10 cellular contexts compared by ENCODE assay signal in the genomic region with DNA sequence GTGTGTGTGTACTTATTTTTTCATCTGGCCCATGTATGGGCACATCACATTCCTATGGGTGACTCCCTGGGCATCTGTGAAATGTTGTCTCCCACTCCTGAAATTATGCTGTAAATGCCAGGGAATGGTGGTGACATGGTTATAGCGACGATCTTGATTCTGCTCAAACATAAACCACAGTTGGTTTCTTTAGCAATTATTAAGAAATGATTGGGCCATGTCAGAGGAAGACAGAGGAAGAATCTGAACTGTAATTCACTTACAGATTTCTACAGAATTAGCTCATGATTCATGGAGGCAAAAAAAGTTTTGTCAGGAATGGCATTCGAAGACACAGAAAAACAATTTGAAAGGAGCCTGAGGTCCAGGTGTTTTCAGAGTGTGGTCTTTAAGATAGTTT.
"Had no signal": no experiment of that assay in that cellular context is flagged by ENCODE, and none has a peak within 500 bp of the region (broad histone marks: within the 10 kb centered on the region; RNA-seq: fewer than 3 reads in every experiment).

No MANE protein-coding gene starts in this region.

- H3K27ac Mint-ChIP-seq: activated CD4-positive, alpha-beta memory T cell treated with anti-CD3 and anti-CD28 coated beads for 36 hours; neural progenitor cell had no signal

- DNase-seq: activated CD4-positive, alpha-beta memory T cell treated with anti-CD3 and anti-CD28 coated beads for 36 hours; activated naive CD4-positive, alpha-beta T cell treated with Interleukin-2 at 50 U/mL for 16 hours; central memory CD4-positive, alpha-beta T cell; cortex of kidney; effector memory CD4-positive, alpha-beta T cell; T-helper 2 cell had no signal

- H3K9me3 ChIP-seq: suprapubic skin had no signal

- H3K27ac ChIP-seq: neural progenitor cell had no signal

- H3K36me3 Mint-ChIP-seq: activated CD4-positive, alpha-beta memory T cell treated with anti-CD3 and anti-CD28 coated beads for 36 hours; neural progenitor cell had no signal

- H3K4me3 ChIP-seq: neural progenitor cell, skin epidermis, suprapubic skin had no signal

- H3K27me3 ChIP-seq: neural progenitor cell, suprapubic skin had no signal

- ATAC-seq: activated CD4-positive, CD25-positive, alpha-beta regulatory T cell treated with anti-CD3 and anti-CD28 coated beads, Interleukin-2, amount 50 U/mL, for 24 hours had no signal

- H3K27me3 Mint-ChIP-seq: activated CD4-positive, alpha-beta memory T cell treated with anti-CD3 and anti-CD28 coated beads for 36 hours had no signal

- H3K36me3 ChIP-seq: neural progenitor cell, suprapubic skin had no signal

- H3K4me3 Mint-ChIP-seq: activated CD4-positive, alpha-beta memory T cell treated with anti-CD3 and anti-CD28 coated beads for 36 hours; neural progenitor cell had no signal
